ENCODE assay signal across 8 cellular contexts in the genomic region with DNA sequence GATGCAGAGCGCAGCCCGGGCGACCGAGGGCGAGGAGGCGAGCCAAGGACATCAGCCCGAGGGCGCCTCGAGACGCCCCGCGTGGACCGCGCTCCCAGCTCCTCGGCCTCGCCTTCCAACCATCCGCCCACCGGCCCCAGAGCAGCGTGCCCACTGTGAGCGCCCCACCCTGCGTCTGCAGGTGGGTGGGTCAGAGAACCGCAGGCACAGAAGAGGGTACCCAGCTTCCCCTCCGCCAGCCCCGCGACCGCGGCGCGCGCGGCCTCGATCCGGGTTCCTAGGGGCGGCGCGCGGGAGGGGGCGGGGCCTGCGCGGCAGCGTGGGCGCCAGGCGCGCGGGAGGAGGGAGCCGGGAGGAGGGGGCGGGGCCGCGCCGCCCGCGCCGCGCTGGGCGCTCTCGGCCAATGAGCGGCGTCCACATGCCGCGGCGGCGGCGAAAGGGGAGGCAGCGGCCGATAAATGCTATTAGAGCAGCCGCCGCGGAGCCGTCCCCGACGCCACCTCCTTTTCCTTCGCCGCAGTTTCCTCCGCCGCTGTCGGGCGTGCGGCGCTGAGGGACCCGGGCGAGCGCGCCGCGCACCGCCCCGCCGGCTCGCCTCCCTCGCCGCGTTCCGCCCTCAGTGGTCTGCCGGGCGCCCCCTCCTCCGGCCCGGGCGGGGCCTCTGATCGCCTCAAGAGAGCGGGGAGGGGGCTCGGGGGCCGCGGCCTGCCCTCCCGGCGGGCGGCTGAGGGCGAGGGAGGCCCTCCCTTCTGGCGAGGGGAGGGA. TPM values are rescaled to one million over a fixed set of nuclear protein-coding genes. Genes with fewer than 3 reads are reported as not detected.
DNase-seq lines count a peak whose midpoint lies in the region; ATAC-seq and TF ChIP-seq lines count a peak whose summit lies in the region.

ATP2A2 (plus strand) TSS at position 464 of the 765 bp plus-strand sequence. CDS start 543 bp downstream, outside the sequence.

- H3K27me3 Mint-ChIP-seq in T-helper 1 cell treated with Interleukin-12 subunit alpha and Interleukin-12 subunit beta and Interleukin-4 antibody, amounts not matched to agents 30 μg/mL and 1 μg/mL, for 36 hours (ENCODE audit: low read depth), result peaks cover 3% of the 10 kb centered on the region

- peak; percentile 94 for TF ChIP-seq POLR2A in prostate gland (IDR thresholded peaks at IDR 0.05)

- DNase-seq in NCI-H1694 (lab: John Stamatoyannopoulos, UW) (peak; percentile 80), amniotic epithelial cell (ENCODE audit: low read depth) (peak; percentile 77), left ventricle myocardium inferior (peak; percentile 90), prostate gland (ENCODE audit: low spot score) (peak; percentile 89), upper lobe of right lung (peak; percentile 95)

- peak; percentile 82 for ATAC-seq in GM18498 (IDR thresholded peaks at IDR 0.05; ENCODE audit: unreplicated experiment)
- ATAC-seq in HG02870 (IDR thresholded peaks at IDR 0.05; ENCODE audit: unreplicated experiment), result peak; percentile 53
- ATAC-seq in upper lobe of right lung, result peak; percentile 97

- peak within 1 kb of the TSS; percentile 85 for H3K27ac Mint-ChIP-seq in T-helper 1 cell treated with Interleukin-12 subunit alpha and Interleukin-12 subunit beta and Interleukin-4 antibody, amounts not matched to agents 30 μg/mL and 1 μg/mL, for 36 hours

- H3K36me3 ChIP-seq in left ventricle myocardium inferior (peaks cover 39% of the 10 kb centered on the region), prostate gland (no peaks in the 10 kb centered on the region), upper lobe of right lung (peaks cover 8% of the 10 kb centered on the region)

- H3K27me3 ChIP-seq in left ventricle myocardium inferior (ENCODE audit: low read depth) (no peaks in the 10 kb centered on the region), prostate gland (replicated peaks; ENCODE audit: insufficient read depth) (no peaks in the 10 kb centered on the region), upper lobe of right lung (no peaks in the 10 kb centered on the region)

- TF ChIP-seq CTCF in left ventricle myocardium inferior (IDR thresholded peaks at IDR 0.05; ENCODE audit: borderline replicate concordance) (no peak), prostate gland (IDR thresholded peaks at IDR 0.05) (peak in 1 of 4 experiments; percentile 8), upper lobe of right lung (IDR thresholded peaks at IDR 0.05) (no peak)

- peaks cover 36% of the 10 kb centered on the region for H3K4me1 Mint-ChIP-seq in T-helper 1 cell treated with Interleukin-12 subunit alpha and Interleukin-12 subunit beta and Interleukin-4 antibody, amounts not matched to agents 30 μg/mL and 1 μg/mL, for 36 hours (ENCODE audit: low read depth)

- peaks cover 83% of the 10 kb centered on the region for H3K4me1 ChIP-seq in left ventricle myocardium inferior
- peaks cover 6% of the 10 kb centered on the region for H3K4me1 ChIP-seq in prostate gland (replicated peaks)
- peaks cover 38% of the 10 kb centered on the region for H3K4me1 ChIP-seq in upper lobe of right lung

- no peaks in the 10 kb centered on the region for H3K9me3 Mint-ChIP-seq in T-helper 1 cell treated with Interleukin-12 subunit alpha and Interleukin-12 subunit beta and Interleukin-4 antibody, amounts not matched to agents 30 μg/mL and 1 μg/mL, for 36 hours

- intact Hi-C loops in left ventricle myocardium inferior (cut with micrococcal nuclease) (no loop called here), prostate gland (cut with DNase I) (loop anchor here (5.0 to 10.0 kb wide), 3 partner anchors 59 to 174 kb away; no protein-coding TSS in a partner anchor), upper lobe of right lung (cut with DNase I) (no loop called here)

- peak within 1 kb of the TSS; percentile 97 for H3K27ac ChIP-seq in left ventricle myocardium inferior (replicated peaks)
- H3K27ac ChIP-seq in prostate gland, result peak within 1 kb of the TSS; percentile 96 to 98
- peak within 1 kb of the TSS; percentile 94 for H3K27ac ChIP-seq in upper lobe of right lung

- peak within 1 kb of the TSS; percentile 87 for H3K4me3 Mint-ChIP-seq in T-helper 1 cell treated with Interleukin-12 subunit alpha and Interleukin-12 subunit beta and Interleukin-4 antibody, amounts not matched to agents 30 μg/mL and 1 μg/mL, for 36 hours

- H3K4me3 ChIP-seq in left ventricle myocardium inferior (peak within 1 kb of the TSS; percentile 96), prostate gland (peak within 1 kb of the TSS; percentile 93 to 94), upper lobe of right lung (peak within 1 kb of the TSS; percentile 82)

- 1% methylated on average over 62 of the region's 108 CpGs for WGBS in prostate gland

- peaks cover 26% of the 10 kb centered on the region for H3K36me3 Mint-ChIP-seq in T-helper 1 cell treated with Interleukin-12 subunit alpha and Interleukin-12 subunit beta and Interleukin-4 antibody, amounts not matched to agents 30 μg/mL and 1 μg/mL, for 36 hours (ENCODE audit: low read depth)

- H3K9me3 ChIP-seq in left ventricle myocardium inferior (replicated peaks) (no peaks in the 10 kb centered on the region), prostate gland (no peaks in the 10 kb centered on the region), upper lobe of right lung (no peaks in the 10 kb centered on the region)

RNA-seq across cellular contexts. Expression of gene ATP2A2, which starts in this region (rescaled TPM):
- total RNA-seq in left ventricle myocardium inferior (1,955 TPM), prostate gland (100 to 1,000 TPM; 121 to 209 TPM), upper lobe of right lung (173 TPM)

Comparison
In these comparisons a context has a peak if more than half of its experiments do, and no peak if none do; other contexts are left out.
1. Peak in every context shown above with its lines: DNase-seq, ATAC-seq, H3K4me3 ChIP-seq and H3K27ac ChIP-seq.